ENCODE assay signal across 25 cellular contexts in the genomic region with DNA sequence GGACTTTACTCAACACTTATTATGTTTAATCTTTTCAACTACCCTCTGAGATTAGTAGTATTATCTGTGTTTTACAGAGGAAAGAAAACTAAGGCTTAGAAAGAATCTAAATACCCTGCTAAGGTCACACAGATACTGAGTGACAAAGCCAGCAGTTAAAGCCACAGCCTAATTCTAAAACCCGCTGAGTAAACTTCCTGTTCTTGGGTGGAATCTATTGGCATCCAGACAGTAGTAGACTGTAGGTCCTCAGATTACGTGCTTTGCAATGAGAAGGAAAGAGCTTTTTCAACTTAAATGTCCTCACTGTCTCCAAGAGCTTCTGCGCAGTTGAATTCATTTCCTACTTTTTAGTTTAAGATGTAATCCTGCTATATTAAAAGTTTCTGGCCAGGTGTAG.
DNase-seq lines count a peak whose midpoint lies in the region; ATAC-seq and TF ChIP-seq lines count a peak whose summit lies in the region.
"Had no signal": no experiment of that assay in that cellular context is flagged by ENCODE, and none has a peak within 500 bp of the region (broad histone marks: within the 10 kb centered on the region; RNA-seq: fewer than 3 reads in every experiment).

No MANE protein-coding gene starts in this region.

- no peak overlapping the region for H3K4me3 Mint-ChIP-seq in MCF 10A (ENCODE audit: unreplicated experiment)
- H3K4me3 Mint-ChIP-seq: activated CD4-positive, alpha-beta memory T cell treated with anti-CD3 and anti-CD28 coated beads, Interleukin-2, amount 10 ng/mL, durations not matched to agents 7 days and 5 days; naive B cell; T-cell had no signal

- no peaks in the 10 kb centered on the region for H3K36me3 ChIP-seq in fibroblast of lung (ENCODE audit: control insufficient read depth, insufficient read depth, low read length)
- H3K36me3 ChIP-seq in smooth muscle cell (ENCODE audit: low read depth) = no peaks in the 10 kb centered on the region
- H3K36me3 ChIP-seq: BLaER1, pancreas, right lobe of liver had no signal

- peak; percentile 42 for DNase-seq in RPMI7951 (ENCODE audit: low read depth)
- DNase-seq in fibroblast of lung (ENCODE audit: low read depth in 2 of 2) = peak; percentile 35 to 74
- no peak for DNase-seq in smooth muscle cell (lab: John Stamatoyannopoulos, UW; ENCODE audit: unreplicated experiment)
- DNase-seq in glomerular visceral epithelial cell (ENCODE audit: extremely low spot score) = no peak
- no peak for DNase-seq in MCF 10A (ENCODE audit: unreplicated experiment)
- DNase-seq: activated CD4-positive, alpha-beta memory T cell treated with anti-CD3 and anti-CD28 coated beads, Interleukin-2, amount 10 ng/mL, durations not matched to agents 7 days and 5 days; activated naive CD4-positive, alpha-beta T cell treated with anti-CD3 and anti-CD28 coated beads, Interleukin-2, amount 50 U/mL, for 16 hours; activated T-cell treated with anti-CD3 and anti-CD28 coated beads, Interleukin-2, amount 50 U/mL, for 1 hour; body of pancreas; Calu3; dermis blood vessel endothelial cell; head of caudate nucleus; Karpas-422; naive B cell; NCI-H1436; pancreas; right lobe of liver; stimulated activated CD4-positive, alpha-beta T cell treated with anti-CD3 and anti-CD28 coated beads, Interleukin-2, amount 100 ng/mL, for 24 hours; T-cell had no signal

- H4K20me1 ChIP-seq in fibroblast of lung (ENCODE audit: control insufficient read depth, extremely low read depth, insufficient read depth, low read length) (no peaks in the 10 kb centered on the region), smooth muscle cell (ENCODE audit: low read depth) (peaks cover 3% of the 10 kb centered on the region)
- H4K20me1 ChIP-seq: BLaER1 had no signal

- H3K79me2 ChIP-seq in fibroblast of lung (ENCODE audit: control insufficient read depth, insufficient read depth, low read length) = no peaks in the 10 kb centered on the region
- no peaks in the 10 kb centered on the region for H3K79me2 ChIP-seq in smooth muscle cell (ENCODE audit: low read depth)

- H3K27ac Mint-ChIP-seq in MCF 10A (ENCODE audit: low read depth, unreplicated experiment) = no peak overlapping the region
- H3K27ac Mint-ChIP-seq: activated CD4-positive, alpha-beta memory T cell treated with anti-CD3 and anti-CD28 coated beads, Interleukin-2, amount 10 ng/mL, durations not matched to agents 7 days and 5 days; T-cell had no signal

- no peak for TF ChIP-seq CTCF in fibroblast of lung (conservative IDR thresholded peaks at IDR 0.05 in 1 of 2, IDR thresholded peaks at IDR 0.05 in 1 of 2; ENCODE audit: low read depth in 1 of 2, low read length in 2 of 2)
- no peak for TF ChIP-seq CTCF in smooth muscle cell (IDR thresholded peaks at IDR 0.05; ENCODE audit: borderline replicate concordance, insufficient read depth, poor library complexity, severe bottlenecking)
- no peak for TF ChIP-seq CTCF in MCF 10A (IDR thresholded peaks at IDR 0.05; ENCODE audit: unreplicated experiment)

- H3K27me3 ChIP-seq in fibroblast of lung (ENCODE audit: control insufficient read depth, insufficient read depth, low read length) (no peaks in the 10 kb centered on the region), smooth muscle cell (ENCODE audit: low read depth) (no peaks in the 10 kb centered on the region)
- H3K27me3 ChIP-seq: BLaER1, body of pancreas, pancreas, right lobe of liver had no signal

- H2AFZ ChIP-seq in fibroblast of lung (ENCODE audit: low read length) = no peak overlapping the region
- H2AFZ ChIP-seq in smooth muscle cell (ENCODE audit: low read depth) = no peak overlapping the region

- H3F3A ChIP-seq in smooth muscle cell (ENCODE audit: low read depth) = peaks cover 17% of the 10 kb centered on the region

- H3K36me3 Mint-ChIP-seq in MCF 10A (ENCODE audit: insufficient read depth, unreplicated experiment) = peaks cover 5% of the 10 kb centered on the region
- H3K36me3 Mint-ChIP-seq: naive B cell, T-cell had no signal

- H3K4me3 ChIP-seq in fibroblast of lung (replicated peaks in 1 of 4; ENCODE audit: control extremely low read depth in 1 of 4, insufficient read depth in 1 of 4, low read depth in 3 of 4, low read length in 4 of 4) (no peak overlapping the region), smooth muscle cell (no peak overlapping the region)
- H3K4me3 ChIP-seq: BLaER1, body of pancreas, lung, pancreas, right lobe of liver had no signal

- H3K27ac ChIP-seq in fibroblast of lung (ENCODE audit: insufficient read depth, low read length) = no peak overlapping the region
- H3K27ac ChIP-seq in smooth muscle cell (ENCODE audit: low read depth) = peak overlapping the region; percentile 47
- H3K27ac ChIP-seq: BLaER1, body of pancreas, pancreas, right lobe of liver, RWPE1, VCaP had no signal

- H3K9me3 ChIP-seq in fibroblast of lung (ENCODE audit: control insufficient read depth, insufficient read depth, low read depth, low read length) = no peaks in the 10 kb centered on the region
- H3K9me3 ChIP-seq in smooth muscle cell (replicated peaks; ENCODE audit: low read depth) = no peaks in the 10 kb centered on the region
- H3K9me3 ChIP-seq: BLaER1, body of pancreas, pancreas, right lobe of liver had no signal

- H3K27me3 Mint-ChIP-seq in MCF 10A (ENCODE audit: insufficient read depth, unreplicated experiment) = no peaks in the 10 kb centered on the region
- H3K27me3 Mint-ChIP-seq: activated CD4-positive, alpha-beta memory T cell treated with anti-CD3 and anti-CD28 coated beads, Interleukin-2, amount 10 ng/mL, durations not matched to agents 7 days and 5 days had no signal

- peak; percentile 65 for ATAC-seq in GM18868 (IDR thresholded peaks at IDR 0.05; ENCODE audit: unreplicated experiment)
- ATAC-seq in GM19463 (IDR thresholded peaks at IDR 0.05; ENCODE audit: unreplicated experiment) = no peak
- ATAC-seq: body of pancreas, pancreas, right lobe of liver, T-cell had no signal

- BruUV-seq in MCF 10A (replicated peaks; lab: Mats Ljungman, UMichigan) = no TSS peak

- CTCF ChIA-PET in MCF 10A (lab: Yijun Ruan, JAX) = no interaction called here

- H3K4me1 ChIP-seq in fibroblast of lung (ENCODE audit: control insufficient read depth, extremely low read depth, insufficient read depth, low read length) = no peaks in the 10 kb centered on the region
- H3K4me1 ChIP-seq in smooth muscle cell (ENCODE audit: low read depth) = peaks cover 30% of the 10 kb centered on the region
- H3K4me1 ChIP-seq: body of pancreas, pancreas, right lobe of liver had no signal

- intact Hi-C loops in MCF 10A (cut with micrococcal nuclease) = no loop called here

- POLR2A ChIA-PET in MCF 10A (lab: Yijun Ruan, JAX) = interaction anchor here (0.6 kb wide), 1 partner anchor 46 kb away, joined by 5 read pairs; no protein-coding TSS in a partner anchor

- 29% methylated on average over 3 of the region's 3 CpGs for WGBS in smooth muscle cell (ENCODE audit: low lambda C conversion rate)

- H3K9me3 Mint-ChIP-seq in MCF 10A (ENCODE audit: unreplicated experiment) = no peaks in the 10 kb centered on the region
- H3K9me3 Mint-ChIP-seq: activated CD4-positive, alpha-beta memory T cell treated with anti-CD3 and anti-CD28 coated beads, Interleukin-2, amount 10 ng/mL, durations not matched to agents 7 days and 5 days had no signal

- H3K9ac ChIP-seq in fibroblast of lung (ENCODE audit: insufficient read depth, low read length) (no peak overlapping the region), smooth muscle cell (ENCODE audit: low read depth) (no peak overlapping the region)
- H3K9ac ChIP-seq: BLaER1 had no signal

- H3K4me2 ChIP-seq in fibroblast of lung (ENCODE audit: extremely low read depth, insufficient read depth, low read length) (no peak overlapping the region), smooth muscle cell (peak overlapping the region; percentile 52)
- H3K4me2 ChIP-seq: BLaER1 had no signal

- H3K4me1 Mint-ChIP-seq in MCF 10A (ENCODE audit: insufficient read depth, unreplicated experiment) = no peaks in the 10 kb centered on the region
- H3K4me1 Mint-ChIP-seq: activated CD4-positive, alpha-beta memory T cell treated with anti-CD3 and anti-CD28 coated beads, Interleukin-2, amount 10 ng/mL, durations not matched to agents 7 days and 5 days; naive B cell; T-cell had no signal

Comparison
In these comparisons a context has a peak if more than half of its experiments do, and no peak if none do; other contexts are left out.
1. DNase-seq: peak in RPMI7951 (single experiment) and fibroblast of lung (2 of 2); none in smooth muscle cell (single experiment), glomerular visceral epithelial cell (single experiment) and MCF 10A (single experiment).